Comparison of ENCODE assay signal across 10 cellular contexts in the genomic region with DNA sequence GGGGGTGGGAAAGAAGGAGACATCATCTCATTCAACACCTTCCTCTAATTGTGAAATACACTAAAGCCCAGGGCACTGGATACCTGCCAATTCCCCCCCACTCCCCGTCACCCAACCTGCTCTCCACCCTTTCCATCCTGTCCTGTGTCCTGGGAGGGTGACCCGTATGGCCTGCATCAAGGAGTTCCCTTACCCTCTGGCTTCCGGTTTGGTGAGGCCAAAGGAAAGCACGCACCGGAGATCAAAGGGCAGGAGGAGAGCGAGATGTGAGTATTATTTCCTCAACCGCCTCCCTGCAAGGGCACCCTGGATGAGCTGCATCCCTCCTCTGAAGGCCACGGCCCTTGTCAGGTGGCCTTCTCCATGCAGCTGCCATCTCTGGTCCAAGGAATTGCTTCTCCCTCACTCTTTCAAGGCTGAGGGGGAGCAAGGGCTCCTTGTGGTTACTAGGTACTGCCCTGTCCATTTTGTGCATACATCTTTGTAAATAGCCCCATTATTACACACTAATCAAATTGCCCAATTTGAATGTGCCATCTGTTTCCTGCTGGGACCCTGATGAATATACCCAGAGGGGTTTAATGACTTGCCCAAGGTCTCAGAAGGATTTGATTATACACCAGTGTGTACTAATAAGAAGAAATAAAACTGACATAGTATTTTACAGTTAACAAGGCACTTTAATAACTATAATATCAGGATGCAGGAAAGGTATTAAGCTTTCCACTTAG.
DNase-seq lines count a peak whose midpoint lies in the region; ATAC-seq and TF ChIP-seq lines count a peak whose summit lies in the region.
"Had no signal": no experiment of that assay in that cellular context is flagged by ENCODE, and none has a peak within 500 bp of the region (broad histone marks: within the 10 kb centered on the region; RNA-seq: fewer than 3 reads in every experiment).

No MANE protein-coding gene starts in this region.

- H3K9me3 ChIP-seq in mesenchymal stem cell (ENCODE audit: control insufficient read depth, low read length) (no peaks in the 10 kb centered on the region), vagina (no peaks in the 10 kb centered on the region), stomach (no peaks in the 10 kb centered on the region)
- H3K9me3 ChIP-seq: ovary had no signal

- TF ChIP-seq CTCF in vagina (IDR thresholded peaks at IDR 0.05) (no peak), foreskin fibroblast (IDR thresholded peaks at IDR 0.05; ENCODE audit: low read depth, low read length) (no peak), stomach (IDR thresholded peaks at IDR 0.05) (no peak)

- intact Hi-C loops in left cardiac atrium (cut with DNase I) (no loop called here), Right ventricle myocardium superior (cut with DNase I) (no loop called here), vagina (cut with DNase I) (loop anchor here (10.0 kb wide), 1 partner anchor 49 kb away; no protein-coding TSS in a partner anchor), stomach (cut with DNase I; ENCODE audit: low total_unique reads) (no loop called here)

- H3K79me1 ChIP-seq in mesenchymal stem cell (replicated peaks; ENCODE audit: low read length, poor library complexity, severe bottlenecking) = no peaks in the 10 kb centered on the region

- no peak for TF ChIP-seq POLR2A in vagina (IDR thresholded peaks at IDR 0.05)
- TF ChIP-seq POLR2A in stomach (IDR thresholded peaks at IDR 0.05) = no peak

- H2BK120ac ChIP-seq in mesenchymal stem cell (ENCODE audit: low read depth, low read length) = no peak overlapping the region

- no peak overlapping the region for H2BK5ac ChIP-seq in mesenchymal stem cell (ENCODE audit: low read depth, low read length, poor library complexity, severe bottlenecking)

- H2BK12ac ChIP-seq in mesenchymal stem cell (ENCODE audit: low read length in 2 of 2) = peak overlapping the region; percentile 14 to 97

- TF ChIP-seq EP300 in stomach (IDR thresholded peaks at IDR 0.05) = no peak

- no peak overlapping the region for H3K4me2 ChIP-seq in mesenchymal stem cell (ENCODE audit: low read length, poor library complexity, severe bottlenecking)

- H3K27me3 ChIP-seq in mesenchymal stem cell (ENCODE audit: control insufficient read depth in 1 of 2, insufficient read depth in 1 of 2, low read length in 2 of 2) (no peaks in the 10 kb centered on the region), vagina (no peaks in the 10 kb centered on the region), stomach (no peaks in the 10 kb centered on the region)
- H3K27me3 ChIP-seq: ovary had no signal

- no peak overlapping the region for H3K4me3 ChIP-seq in mesenchymal stem cell (ENCODE audit: insufficient read depth in 1 of 2, low read depth in 1 of 2, low read length in 2 of 2)
- H3K4me3 ChIP-seq in vagina = no peak overlapping the region
- H3K4me3 ChIP-seq in foreskin fibroblast (ENCODE audit: low read depth in 1 of 2, low read length in 2 of 2) = no peak overlapping the region
- H3K4me3 ChIP-seq in stomach = no peak overlapping the region
- H3K4me3 ChIP-seq: ovary had no signal

- H3K23ac ChIP-seq in mesenchymal stem cell (ENCODE audit: low read length in 2 of 2) = peak overlapping the region in 1 of 2 experiments; percentile 36

- no peak overlapping the region for H3K27ac ChIP-seq in mesenchymal stem cell (ENCODE audit: low read length, poor library complexity, severe bottlenecking)
- peak overlapping the region; percentile 71 for H3K27ac ChIP-seq in vagina
- peak overlapping the region in 1 of 5 donors; percentile 63 for H3K27ac ChIP-seq in stomach
- H3K27ac ChIP-seq: ovary had no signal

- peak overlapping the region; percentile 80 for H4K91ac ChIP-seq in mesenchymal stem cell (ENCODE audit: low read length)

- H3K36me3 ChIP-seq in mesenchymal stem cell (ENCODE audit: control insufficient read depth in 1 of 2, insufficient read depth in 2 of 2, low read depth in 1 of 2, low read length in 2 of 2) = no peaks in the 10 kb centered on the region
- H3K36me3 ChIP-seq in vagina = no peaks in the 10 kb centered on the region
- H3K36me3 ChIP-seq in stomach = no peaks in the 10 kb centered on the region
- H3K36me3 ChIP-seq: ovary had no signal

- peak overlapping the region; percentile 31 for H2AK5ac ChIP-seq in mesenchymal stem cell (ENCODE audit: low read length, severe bottlenecking)

- H3K9ac ChIP-seq in mesenchymal stem cell (ENCODE audit: low read length) = no peak overlapping the region

- H2AFZ ChIP-seq in mesenchymal stem cell (ENCODE audit: low read depth, low read length) = no peak overlapping the region

- H4K8ac ChIP-seq in mesenchymal stem cell (ENCODE audit: low read length) = peak overlapping the region; percentile 45

- 89% methylated on average over 8 of the region's 8 CpGs for WGBS in mesenchymal stem cell
- 53 to 66% (median 65%) methylated on average over 8 of the region's 8 CpGs for WGBS in stomach, 5 donors

- ATAC-seq in left cardiac atrium (no peak), Right ventricle myocardium superior (ENCODE audit: poor library complexity) (no peak)
- ATAC-seq: PC-3 had no signal

- peak overlapping the region in 1 of 2 experiments; percentile 49 for H3K4ac ChIP-seq in mesenchymal stem cell (ENCODE audit: low read depth in 1 of 2, low read length in 2 of 2)

- H3K14ac ChIP-seq in mesenchymal stem cell (ENCODE audit: low read length in 2 of 2) = peak overlapping the region in 1 of 2 experiments; percentile 91

- H2BK15ac ChIP-seq in mesenchymal stem cell (ENCODE audit: low read depth, poor library complexity, severe bottlenecking) = peak overlapping the region; percentile 93

- peak overlapping the region; percentile 17 to 70 for H3K18ac ChIP-seq in mesenchymal stem cell (ENCODE audit: low read depth in 1 of 2, low read length in 2 of 2)

- DNase-seq in left cardiac atrium (peak; percentile 39), Right ventricle myocardium superior (no peak), mesenchymal stem cell (no peak), vagina (ENCODE audit: extremely low spot score in 2 of 2) (no peak), foreskin fibroblast (no peak), stomach (no peak), hippocampal formation (lab: John Stamatoyannopoulos, UW) (no peak)
- DNase-seq in activated CD4-positive, alpha-beta T cell treated with anti-CD3 and anti-CD28 coated beads, Interleukin-2, amount 50 U/mL, for 48 hours = peak; percentile 21 to 30
- DNase-seq: PC-3 had no signal

- peaks cover 15% of the 10 kb centered on the region for H3K4me1 ChIP-seq in mesenchymal stem cell (ENCODE audit: control insufficient read depth, insufficient read depth, low read depth, low read length)
- peaks cover 27% of the 10 kb centered on the region for H3K4me1 ChIP-seq in vagina
- H3K4me1 ChIP-seq in stomach = peaks cover 16 to 40% (median 27%) of the 10 kb centered on the region in 4 donors

Comparison
In these comparisons a context has a peak if more than half of its experiments do, and no peak if none do; other contexts are left out.
1. DNase-seq: peak in left cardiac atrium (single experiment) and activated CD4-positive, alpha-beta T cell treated with anti-CD3 and anti-CD28 coated beads, Interleukin-2, amount 50 U/mL, for 48 hours (2 of 2); none in Right ventricle myocardium superior (single experiment), mesenchymal stem cell (single experiment), vagina (0 of 2), foreskin fibroblast (0 of 2), stomach (single experiment) and hippocampal formation (0 of 2).